Comparison of ENCODE assay signal across 8 cellular contexts in genomic region chr9:83706703-83707517, GRCh38. TPM values are rescaled to one million over a fixed set of nuclear protein-coding genes. Genes with fewer than 3 reads are reported as not detected.
DNase-seq lines count a peak whose midpoint lies in the region; ATAC-seq and TF ChIP-seq lines count a peak whose summit lies in the region.

No MANE protein-coding gene starts in this region.

- DNase-seq in GM13976 (ENCODE audit: low spot score): peak; percentile 51
- DNase-seq in HFF-Myc (ENCODE audit: extremely low read depth, low read depth): no peak
- DNase-seq in NB4 (ENCODE audit: low read depth): peak; percentile 85
- peak; percentile 75 for DNase-seq in activated CD4-positive, alpha-beta memory T cell treated with anti-CD3 and anti-CD28 coated beads, Interleukin-2, amount 10 ng/mL, durations not matched to agents 7 days and 5 days
- DNase-seq in effector memory CD8-positive, alpha-beta T cell: peak; percentile 58 to 61 (median 60)
- peak; percentile 43 to 70 (median 70) for DNase-seq in mucosa of descending colon
- peak; percentile 69 for DNase-seq in stimulated activated CD8-positive, alpha-beta memory T cell treated with anti-CD3 and anti-CD28 coated beads, Interleukin-4, amount 100 ng/mL, for 24 hours (ENCODE audit: low read depth)
- no peak for DNase-seq in NCI-H1048 (lab: John Stamatoyannopoulos, UW)

- intact Hi-C loops in mucosa of descending colon (cut with DNase I, micrococcal nuclease): no loop called here

- H3K9me3 ChIP-seq in mucosa of descending colon: no peaks in the 10 kb centered on the region

- peaks cover 28% of the 10 kb centered on the region for H3K36me3 Mint-ChIP-seq in activated CD4-positive, alpha-beta memory T cell treated with anti-CD3 and anti-CD28 coated beads, Interleukin-2, amount 10 ng/mL, durations not matched to agents 7 days and 5 days (ENCODE audit: low read depth)
- peaks cover 28% of the 10 kb centered on the region for H3K36me3 Mint-ChIP-seq in effector memory CD8-positive, alpha-beta T cell (ENCODE audit: insufficient read depth)

- H3K4me3 Mint-ChIP-seq in activated CD4-positive, alpha-beta memory T cell treated with anti-CD3 and anti-CD28 coated beads, Interleukin-2, amount 10 ng/mL, durations not matched to agents 7 days and 5 days: peak overlapping the region; percentile 85
- peak overlapping the region; percentile 96 to 99 for H3K4me3 Mint-ChIP-seq in effector memory CD8-positive, alpha-beta T cell

- no peaks in the 10 kb centered on the region for H3K36me3 ChIP-seq in mucosa of descending colon (ENCODE audit: low read depth)

- in situ Hi-C loops in GM13976 (cut with MboI; ENCODE audit: low sequenced_read_pairs, unreplicated experiment): no loop called here

- TF ChIP-seq POLR2A in NB4 (IDR thresholded peaks at IDR 0.05; ENCODE audit: extremely low read depth, insufficient read length): no peak

- POLR2A ChIA-PET in activated CD4-positive, alpha-beta memory T cell treated with anti-CD3 and anti-CD28 coated beads, Interleukin-2, amount 10 ng/mL, durations not matched to agents 7 days and 5 days (lab: Charles Lee): interaction anchor here (0.6 to 4.1 kb wide), 17 partner anchors 8 to 299 kb away, joined by 3 to 79 read pairs (median 5); partner anchors contain the start of genes HNRNPK, IDNK, KIF27 and RMI1

- no peaks in the 10 kb centered on the region for H3K9me3 Mint-ChIP-seq in activated CD4-positive, alpha-beta memory T cell treated with anti-CD3 and anti-CD28 coated beads, Interleukin-2, amount 10 ng/mL, durations not matched to agents 7 days and 5 days
- no peaks in the 10 kb centered on the region for H3K9me3 Mint-ChIP-seq in effector memory CD8-positive, alpha-beta T cell

- H3K4me3 ChIP-seq in HFF-Myc (replicated peaks; ENCODE audit: low read depth, low read length) (peak overlapping the region; percentile 90), NB4 (ENCODE audit: low read depth, low read length) (peak overlapping the region; percentile 97), mucosa of descending colon (peak overlapping the region; percentile 91)

- H3K27ac Mint-ChIP-seq in activated CD4-positive, alpha-beta memory T cell treated with anti-CD3 and anti-CD28 coated beads, Interleukin-2, amount 10 ng/mL, durations not matched to agents 7 days and 5 days: peak overlapping the region; percentile 98
- peak overlapping the region; percentile 99 to 100 for H3K27ac Mint-ChIP-seq in effector memory CD8-positive, alpha-beta T cell

- CTCF ChIA-PET in activated CD4-positive, alpha-beta memory T cell treated with anti-CD3 and anti-CD28 coated beads, Interleukin-2, amount 10 ng/mL, durations not matched to agents 7 days and 5 days (lab: Charles Lee): interaction anchor here (0.6 to 3.3 kb wide), 7 partner anchors 7 to 214 kb away, joined by 3 to 20 read pairs (median 4); partner anchors contain the start of gene IDNK

- H3K27me3 Mint-ChIP-seq in activated CD4-positive, alpha-beta memory T cell treated with anti-CD3 and anti-CD28 coated beads, Interleukin-2, amount 10 ng/mL, durations not matched to agents 7 days and 5 days: no peaks in the 10 kb centered on the region
- no peaks in the 10 kb centered on the region for H3K27me3 Mint-ChIP-seq in effector memory CD8-positive, alpha-beta T cell

- H3K4me1 ChIP-seq in mucosa of descending colon (ENCODE audit: low read depth): peaks cover 15% of the 10 kb centered on the region

- peak; percentile 38 for ATAC-seq in effector memory CD8-positive, alpha-beta T cell (replicated peaks)
- peak; percentile 21 for ATAC-seq in mucosa of descending colon

- peaks cover 41% of the 10 kb centered on the region for H3K4me1 Mint-ChIP-seq in activated CD4-positive, alpha-beta memory T cell treated with anti-CD3 and anti-CD28 coated beads, Interleukin-2, amount 10 ng/mL, durations not matched to agents 7 days and 5 days
- H3K4me1 Mint-ChIP-seq in effector memory CD8-positive, alpha-beta T cell (ENCODE audit: low read depth in 2 of 2): peaks cover 31 to 37% of the 10 kb centered on the region in 2 donors

- TF ChIP-seq CTCF in GM13976 (IDR thresholded peaks at IDR 0.05; ENCODE audit: borderline replicate concordance, control extremely low read depth, extremely low read depth, insufficient read depth, missing control alignments): no peak
- no peak for TF ChIP-seq CTCF in HFF-Myc (IDR thresholded peaks at IDR 0.05; ENCODE audit: low read depth, low read length, missing control alignments)
- no peak for TF ChIP-seq CTCF in NB4 (IDR thresholded peaks at IDR 0.05; ENCODE audit: low read depth, low read length)
- TF ChIP-seq CTCF in mucosa of descending colon (IDR thresholded peaks at IDR 0.05): no peak

RNA-seq across cellular contexts. Expression of gene UBQLN1, which starts 0.8 kb away (rescaled TPM):
- 100 to 1,000 TPM; 109 to 112 TPM for total RNA-seq in activated CD4-positive, alpha-beta memory T cell treated with anti-CD3 and anti-CD28 coated beads, Interleukin-2, amount 10 ng/mL, durations not matched to agents 7 days and 5 days
- 10 to 100 TPM; 74.3 to 100.0 (median 80.6) TPM for total RNA-seq in mucosa of descending colon

Comparison
In these comparisons a context has a peak if more than half of its experiments do, and no peak if none do; other contexts are left out.
1. DNase-seq: peak in GM13976 (single experiment), NB4 (single experiment), activated CD4-positive, alpha-beta memory T cell treated with anti-CD3 and anti-CD28 coated beads, Interleukin-2, amount 10 ng/mL, durations not matched to agents 7 days and 5 days (single experiment), effector memory CD8-positive, alpha-beta T cell (3 of 3), mucosa of descending colon (3 of 3) and stimulated activated CD8-positive, alpha-beta memory T cell treated with anti-CD3 and anti-CD28 coated beads, Interleukin-4, amount 100 ng/mL, for 24 hours (single experiment); none in HFF-Myc (single experiment) and NCI-H1048 (single experiment).
2. Peak in every context shown above with its lines, with median percentiles within 50 percentile points of each other: H3K4me3 ChIP-seq.